In the genomic region with DNA sequence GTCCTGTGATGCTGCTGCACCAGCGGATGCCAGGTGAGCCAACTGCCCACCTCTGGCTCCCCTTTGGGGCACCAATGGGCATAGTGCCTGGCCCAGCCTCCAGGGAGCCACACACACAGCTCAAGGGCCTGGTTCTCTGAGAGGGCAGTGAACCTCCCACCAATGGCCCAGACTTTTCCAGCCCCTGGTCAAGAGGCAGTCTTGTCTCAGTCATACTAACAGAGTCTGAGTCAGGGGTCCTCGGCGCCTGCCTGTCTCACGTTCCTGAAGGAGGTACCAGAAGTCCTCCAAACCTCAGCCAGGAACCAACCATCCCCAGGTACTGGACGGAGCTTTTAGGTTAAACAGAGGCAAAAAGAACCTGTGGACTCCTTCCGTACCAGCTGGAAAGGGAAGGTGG, we compare ENCODE assay signal across 24 cellular contexts.
A peak's percentile ranks its signal among the peaks of the same experiment; 100 is the strongest.
DNase-seq lines count a peak whose midpoint lies in the region; ATAC-seq and TF ChIP-seq lines count a peak whose summit lies in the region.
"Had no signal": no experiment of that assay in that cellular context is flagged by ENCODE, and none has a peak within 500 bp of the region (broad histone marks: within the 10 kb centered on the region; RNA-seq: fewer than 3 reads in every experiment).

No MANE protein-coding gene starts in this region.

- H3K4me1 Mint-ChIP-seq in H9, result peaks cover 7 to 20% of the 10 kb centered on the region in 2 experiments
- peaks cover 4% of the 10 kb centered on the region for H3K4me1 Mint-ChIP-seq in activated CD8-positive, alpha-beta memory T cell treated with anti-CD3 and anti-CD28 coated beads, Interleukin-2, amount 10 ng/mL, durations not matched to agents 7 days and 5 days
- H3K4me1 Mint-ChIP-seq in naive B cell, result peaks cover 26 to 56% (median 56%) of the 10 kb centered on the region in 3 donors
- H3K4me1 Mint-ChIP-seq: GM23338 had no signal

- no peak overlapping the region for H3K4ac ChIP-seq in H9 (ENCODE audit: low read depth, low read length)

- H3K56ac ChIP-seq in H9 (ENCODE audit: insufficient read length, low read depth, low read length), result no peak overlapping the region

- H3K27ac Mint-ChIP-seq in H9 (no peak overlapping the region), naive B cell (peak overlapping the region in 2 of 6 donors; percentile 55 to 81)
- H3K27ac Mint-ChIP-seq in activated CD8-positive, alpha-beta memory T cell treated with anti-CD3 and anti-CD28 coated beads, Interleukin-2, amount 10 ng/mL, durations not matched to agents 7 days and 5 days, result no peak overlapping the region
- H3K27ac Mint-ChIP-seq: GM23338 had no signal

- no peaks in the 10 kb centered on the region for H4K20me1 ChIP-seq in BLaER1 treated with 17β-estradiol and CSF1 and Interleukin-3, amounts not matched to agents 10 nM and 100 nM
- H4K20me1 ChIP-seq in H9 (ENCODE audit: control insufficient read depth, insufficient read depth, insufficient read length), result no peaks in the 10 kb centered on the region

- H3K23me2 ChIP-seq in H9 (ENCODE audit: insufficient read length, low read depth, low read length, poor library complexity, severe bottlenecking), result no peaks in the 10 kb centered on the region

- H3K27me3 Mint-ChIP-seq in H9 (ENCODE audit: low read depth) (peaks cover 2% of the 10 kb centered on the region), naive B cell (peaks cover 0 to 5% (median 0%) of the 10 kb centered on the region in 3 donors)
- peaks cover 16% of the 10 kb centered on the region for H3K27me3 Mint-ChIP-seq in activated CD8-positive, alpha-beta memory T cell treated with anti-CD3 and anti-CD28 coated beads, Interleukin-2, amount 10 ng/mL, durations not matched to agents 7 days and 5 days

- no peak for ATAC-seq in activated CD8-positive, alpha-beta memory T cell treated with anti-CD3 and anti-CD28 coated beads, Interleukin-2, amount 10 ng/mL, durations not matched to agents 7 days and 5 days
- ATAC-seq in naive B cell (ENCODE audit: low read depth in 2 of 2) (no peak), GM19328 (IDR thresholded peaks at IDR 0.05; ENCODE audit: unreplicated experiment) (no peak), GM21717 (IDR thresholded peaks at IDR 0.05; ENCODE audit: unreplicated experiment) (no peak)
- ATAC-seq: GM23338, Right ventricle myocardium inferior had no signal

- H3K4me3 Mint-ChIP-seq in H9, result no peak overlapping the region
- H3K4me3 Mint-ChIP-seq in activated CD8-positive, alpha-beta memory T cell treated with anti-CD3 and anti-CD28 coated beads, Interleukin-2, amount 10 ng/mL, durations not matched to agents 7 days and 5 days, result no peak overlapping the region
- peak overlapping the region in 5 of 8 donors; percentile 39 to 84 (median 71) for H3K4me3 Mint-ChIP-seq in naive B cell
- H3K4me3 Mint-ChIP-seq: GM23338 had no signal

- no peak overlapping the region for H4K8ac ChIP-seq in H9 (replicated peaks; ENCODE audit: insufficient read length, low read depth, low read length)

- H3K27ac ChIP-seq in BLaER1 treated with 17β-estradiol and CSF1 and Interleukin-3, amounts not matched to agents 10 nM and 100 nM, result peak overlapping the region; percentile 49 to 85 (median 75); a peak in 21 of 22 replicates
- no peak overlapping the region for H3K27ac ChIP-seq in H9 (ENCODE audit: insufficient read length, low read depth, low read length)
- H3K27ac ChIP-seq: C4-2B, SJSA1 had no signal

- H3K9me3 ChIP-seq in BLaER1 treated with 17β-estradiol and CSF1 and Interleukin-3, amounts not matched to agents 10 nM and 100 nM (replicated peaks in 1 of 11), result peaks cover 0 to 17% (median 0%) of the 10 kb centered on the region in 11 experiments; a peak in 13 of 22 replicates
- H3K9me3 ChIP-seq in H9 (ENCODE audit: control insufficient read depth, low read depth, low read length), result no peaks in the 10 kb centered on the region
- H3K9me3 ChIP-seq: SJSA1 had no signal

- no peaks in the 10 kb centered on the region for H3K79me1 ChIP-seq in H9 (ENCODE audit: insufficient read depth, low read depth, low read length, poor library complexity, severe bottlenecking)

- H2AFZ ChIP-seq in H9 (ENCODE audit: low read length), result no peak overlapping the region
- H2AFZ ChIP-seq: GM23338 had no signal

- 0 out of 5 replicates have a peak, but pooled peaks cover 0 to under 1% of the 10 kb centered on the region in 2 experiments for H3K9me3 Mint-ChIP-seq in H9
- H3K9me3 Mint-ChIP-seq in activated CD8-positive, alpha-beta memory T cell treated with anti-CD3 and anti-CD28 coated beads, Interleukin-2, amount 10 ng/mL, durations not matched to agents 7 days and 5 days (ENCODE audit: low read depth), result no peaks in the 10 kb centered on the region
- no peaks in the 10 kb centered on the region for H3K9me3 Mint-ChIP-seq in naive B cell
- H3K9me3 Mint-ChIP-seq: GM23338 had no signal

- CTCF ChIA-PET in activated CD8-positive, alpha-beta memory T cell treated with anti-CD3 and anti-CD28 coated beads, Interleukin-2, amount 10 ng/mL, durations not matched to agents 7 days and 5 days (lab: Charles Lee), result interaction anchor here (2.3 kb wide), 1 partner anchor 23 kb away, joined by 5 read pairs; no protein-coding TSS in a partner anchor

- H4K5ac ChIP-seq in H9 (ENCODE audit: insufficient read length, low read depth, low read length), result no peak overlapping the region

- TF ChIP-seq CTCF in H9 (conservative IDR thresholded peaks at IDR 0.05), result no peak

- no peak overlapping the region for H3K14ac ChIP-seq in H9 (ENCODE audit: insufficient read depth, low read length)

- no peak overlapping the region for H3K23ac ChIP-seq in H9 (ENCODE audit: insufficient read length, low read depth, low read length)

- H2BK12ac ChIP-seq in H9 (ENCODE audit: insufficient read length, low read depth, low read length), result no peak overlapping the region

- H3K36me3 Mint-ChIP-seq in H9 (ENCODE audit: insufficient read depth in 1 of 3, low read depth in 3 of 3) (no peaks in the 10 kb centered on the region), naive B cell (peaks cover 0 to 1% of the 10 kb centered on the region in 2 donors)
- no peaks in the 10 kb centered on the region for H3K36me3 Mint-ChIP-seq in activated CD8-positive, alpha-beta memory T cell treated with anti-CD3 and anti-CD28 coated beads, Interleukin-2, amount 10 ng/mL, durations not matched to agents 7 days and 5 days

- no peak overlapping the region for H2BK5ac ChIP-seq in H9 (ENCODE audit: insufficient read length, low read length)

- no peak overlapping the region for H3T11ph ChIP-seq in H9 (ENCODE audit: low read length)

- H3K27me3 ChIP-seq in BLaER1 treated with 17β-estradiol and CSF1 and Interleukin-3, amounts not matched to agents 10 nM and 100 nM, result no peaks in the 10 kb centered on the region
- H3K27me3 ChIP-seq in H9 (ENCODE audit: insufficient read depth, low read length), result no peaks in the 10 kb centered on the region

- H2AK5ac ChIP-seq in H9 (ENCODE audit: insufficient read length, low read length), result no peak overlapping the region

- H3K36me3 ChIP-seq in BLaER1 treated with 17β-estradiol and CSF1 and Interleukin-3, amounts not matched to agents 10 nM and 100 nM, result no peaks in the 10 kb centered on the region; a peak in 1 of 22 replicates
- H3K36me3 ChIP-seq: SJSA1 had no signal

- no peak overlapping the region for H2BK15ac ChIP-seq in H9 (ENCODE audit: low read depth, low read length)

- H3K4me2 ChIP-seq in BLaER1 treated with 17β-estradiol and CSF1 and Interleukin-3, amounts not matched to agents 10 nM and 100 nM, result peak overlapping the region; percentile 86 to 98 (median 96)
- H3K4me2 ChIP-seq in H9 (ENCODE audit: insufficient read depth, insufficient read length, low read length), result no peak overlapping the region
- H3K4me2 ChIP-seq: GM23338 had no signal

- H4K91ac ChIP-seq in H9 (ENCODE audit: insufficient read length, low read depth, low read length), result no peak overlapping the region

- H2BK20ac ChIP-seq in H9 (ENCODE audit: low read depth, low read length, poor library complexity, severe bottlenecking), result no peak overlapping the region

- H3K79me2 ChIP-seq in H9 (ENCODE audit: insufficient read depth, low read length), result no peaks in the 10 kb centered on the region

- peaks cover 89 to 100% (median 95%) of the 10 kb centered on the region in 10 experiments for H3K4me1 ChIP-seq in BLaER1 treated with 17β-estradiol and CSF1 and Interleukin-3, amounts not matched to agents 10 nM and 100 nM
- no peaks in the 10 kb centered on the region for H3K4me1 ChIP-seq in H9 (ENCODE audit: insufficient read depth, low read length)
- H3K4me1 ChIP-seq: SJSA1 had no signal

- peak overlapping the region in 10 of 11 experiments; percentile 11 to 75 (median 60); a peak in 16 of 22 replicates for H3K9ac ChIP-seq in BLaER1 treated with 17β-estradiol and CSF1 and Interleukin-3, amounts not matched to agents 10 nM and 100 nM
- no peak overlapping the region for H3K9ac ChIP-seq in H9 (ENCODE audit: extremely low read depth, insufficient read length, low read length)

- WGBS in H9 (ENCODE audit: extremely low coverage, insufficient read length, low lambda C conversion rate), result no CpG with 5 or more reads among the region's 6 CpGs

- H3K4me3 ChIP-seq in BLaER1 treated with 17β-estradiol and CSF1 and Interleukin-3, amounts not matched to agents 10 nM and 100 nM, result peak overlapping the region in 7 of 10 experiments; percentile 24 to 50 (median 39); a peak in 13 of 20 replicates
- H3K4me3 ChIP-seq: GM23338, SJSA1 had no signal

- H3K18ac ChIP-seq in H9 (ENCODE audit: insufficient read length, low read depth, low read length), result no peak overlapping the region

- DNase-seq in H9 (peak; percentile 10), naive B cell (no peak), iPS-NIHi11 (ENCODE audit: low spot score) (no peak)
- DNase-seq in activated CD8-positive, alpha-beta memory T cell treated with anti-CD3 and anti-CD28 coated beads, Interleukin-2, amount 10 ng/mL, durations not matched to agents 7 days and 5 days, result peak; percentile 23
- no peak for DNase-seq in activated CD4-positive, alpha-beta T cell treated with anti-CD3 and anti-CD28 coated beads for 1 hour
- DNase-seq: DMS53, EL, GF-D8, HCEC 1CT, IMR-90, NCI-H1105 treated with DMSO at 0.1 percent for 48 hours, NCI-H2029 treated with DMSO at 0.1 percent for 48 hours, NCI-H2171, NCI-H345, NCI-H524, NCI-H774, OCI-M1 had no signal

- H2BK120ac ChIP-seq in H9 (ENCODE audit: low read depth, low read length, poor library complexity, severe bottlenecking), result no peak overlapping the region

Comparison
In these comparisons a context has a peak if more than half of its experiments do, and no peak if none do; other contexts are left out.
1. DNase-seq: peak in H9 (single experiment) and activated CD8-positive, alpha-beta memory T cell treated with anti-CD3 and anti-CD28 coated beads, Interleukin-2, amount 10 ng/mL, durations not matched to agents 7 days and 5 days (single experiment); none in naive B cell (single experiment), activated CD4-positive, alpha-beta T cell treated with anti-CD3 and anti-CD28 coated beads for 1 hour (single experiment) and iPS-NIHi11 (single experiment).
2. H3K4me3 Mint-ChIP-seq: peak in naive B cell (5 of 8); none in H9 (0 of 2) and activated CD8-positive, alpha-beta memory T cell treated with anti-CD3 and anti-CD28 coated beads, Interleukin-2, amount 10 ng/mL, durations not matched to agents 7 days and 5 days (single experiment).